27 cellular contexts compared by ENCODE assay signal in the genomic region with DNA sequence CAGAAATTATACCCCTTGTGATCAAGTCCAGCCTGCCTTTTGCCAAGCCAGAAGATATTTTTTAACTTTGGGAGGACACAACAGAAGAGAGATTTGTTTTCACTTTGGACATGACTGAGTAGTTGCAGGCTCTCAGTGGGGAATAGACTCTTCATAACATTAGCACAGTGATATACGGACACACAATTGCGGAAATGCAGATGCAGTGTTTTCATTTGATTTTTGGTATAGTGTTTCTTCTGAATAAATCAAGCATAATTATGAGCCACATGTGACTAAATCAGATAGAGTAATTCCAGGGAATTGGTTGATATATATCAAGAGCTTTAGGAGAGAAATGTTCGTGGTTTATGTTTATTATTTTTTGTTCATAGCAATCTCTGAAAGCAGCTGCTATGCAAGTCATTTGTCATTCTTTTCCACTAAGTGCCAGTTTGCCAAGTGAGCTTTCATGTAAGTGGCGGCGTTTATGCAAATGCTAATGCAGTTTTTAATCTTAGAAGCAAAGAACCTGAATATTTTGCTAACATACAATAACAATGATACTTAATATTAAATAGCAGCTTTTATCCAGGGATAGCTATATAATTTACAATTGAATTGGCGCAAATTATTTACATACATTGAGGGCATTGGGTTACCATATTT.
DNase-seq lines count a peak whose midpoint lies in the region; ATAC-seq and TF ChIP-seq lines count a peak whose summit lies in the region.
"Had no signal": no experiment of that assay in that cellular context is flagged by ENCODE, and none has a peak within 500 bp of the region (broad histone marks: within the 10 kb centered on the region; RNA-seq: fewer than 3 reads in every experiment).

No MANE protein-coding gene starts in this region.

- no peaks in the 10 kb centered on the region for H3K36me3 Mint-ChIP-seq in mesothelial cell of epicardium
- no peaks in the 10 kb centered on the region for H3K36me3 Mint-ChIP-seq in CD8-positive, alpha-beta T cell
- H3K36me3 Mint-ChIP-seq: activated naive CD8-positive, alpha-beta T cell had no signal

- H3K4me3 ChIP-seq in SK-N-SH (ENCODE audit: low read depth in 2 of 2, low read length in 1 of 2) (no peak overlapping the region), PC-9 (no peak overlapping the region)
- no peak overlapping the region for H3K4me3 ChIP-seq in CD8-positive, alpha-beta T cell (ENCODE audit: low read depth, low read length)
- H3K4me3 ChIP-seq: esophagus muscularis mucosa, gastroesophageal sphincter, lower lobe of right lung, SJCRH30 had no signal

- peak overlapping the region; percentile 22; the same call in 1 of the 2 replicates for H3K4me2 ChIP-seq in SK-N-SH
- no peak overlapping the region for H3K4me2 ChIP-seq in PC-9

- no peak; the same call in 2 of the 3 replicates for ATAC-seq in SK-N-SH treated with all-trans-retinoic acid at 6 μM for 48 hours
- ATAC-seq in CD8-positive, alpha-beta T cell, result no peak
- no peak for ATAC-seq in HG03280 (IDR thresholded peaks at IDR 0.05; ENCODE audit: unreplicated experiment)
- ATAC-seq: activated T-helper 17 cell treated with anti-CD3 and anti-CD28 coated beads, Interleukin-2, amount 50 U/mL, for 72 hours; gastroesophageal sphincter; lower lobe of right lung; stimulated activated naive CD8-positive, alpha-beta T cell treated with anti-CD3 and anti-CD28 coated beads, Interleukin-15, amount 100 ng/mL, for 72 hours had no signal

- H2AFZ ChIP-seq in SK-N-SH (ENCODE audit: low read depth), result peak overlapping the region; percentile 3; the same call in 1 of the 2 replicates
- H2AFZ ChIP-seq in PC-9, result no peak overlapping the region

- H3K4me1 ChIP-seq in SK-N-SH (ENCODE audit: control insufficient read depth in 1 of 2, insufficient read depth in 2 of 2, low read depth in 1 of 2, low read length in 1 of 2) (peaks cover 4 to 24% of the 10 kb centered on the region in 2 experiments; a peak in 2 of 4 replicates), PC-9 (replicated peaks; ENCODE audit: insufficient read depth) (peaks cover 27% of the 10 kb centered on the region)
- no peaks in the 10 kb centered on the region for H3K4me1 ChIP-seq in CD8-positive, alpha-beta T cell (ENCODE audit: insufficient read depth, low read length)
- H3K4me1 ChIP-seq: lower lobe of right lung had no signal

- H3K36me3 ChIP-seq in SK-N-SH (replicated peaks in 1 of 2; ENCODE audit: control insufficient read depth in 1 of 2, insufficient read depth in 2 of 2, low read length in 1 of 2) (no peaks in the 10 kb centered on the region), PC-9 (ENCODE audit: low read depth) (no peaks in the 10 kb centered on the region)
- H3K36me3 ChIP-seq in CD8-positive, alpha-beta T cell (ENCODE audit: insufficient read depth, low read length), result no peaks in the 10 kb centered on the region
- H3K36me3 ChIP-seq: esophagus muscularis mucosa, gastroesophageal sphincter, lower lobe of right lung, SJCRH30, WERI-Rb-1 had no signal

- peaks cover 47% of the 10 kb centered on the region for H3K4me1 Mint-ChIP-seq in mesothelial cell of epicardium
- no peaks in the 10 kb centered on the region for H3K4me1 Mint-ChIP-seq in CD8-positive, alpha-beta T cell (ENCODE audit: low read depth)
- H3K4me1 Mint-ChIP-seq: activated CD4-positive, alpha-beta T cell treated with anti-CD3 and anti-CD28 coated beads, Interleukin-2, amount 10 ng/mL, durations not matched to agents 7 days and 5 days; activated T-helper 17 cell treated with anti-CD3 and anti-CD28 coated beads, Interleukin-2, amount 50 U/mL, for 72 hours; stimulated activated naive CD8-positive, alpha-beta T cell treated with anti-CD3 and anti-CD28 coated beads, Interleukin-15, amount 100 ng/mL, for 72 hours had no signal

- intact Hi-C loops in CD8-positive, alpha-beta T cell (cut with DNase I, micrococcal nuclease), result no loop called here
- intact Hi-C loops in PC-9 (cut with micrococcal nuclease; ENCODE audit: unreplicated experiment), result no loop called here

- no peak for TF ChIP-seq EP300 in SK-N-SH (IDR thresholded peaks at IDR 0.05; ENCODE audit: borderline replicate concordance in 1 of 2, low read depth in 1 of 2, low read length in 1 of 2)

- WGBS in SK-N-SH (ENCODE audit: low lambda C conversion rate), result 88% methylated on average over 6 of the region's 6 CpGs

- peak overlapping the region; percentile 44 for H3K27ac Mint-ChIP-seq in mesothelial cell of epicardium
- no peak overlapping the region for H3K27ac Mint-ChIP-seq in CD8-positive, alpha-beta T cell
- H3K27ac Mint-ChIP-seq: activated CD4-positive, alpha-beta T cell treated with anti-CD3 and anti-CD28 coated beads, Interleukin-2, amount 10 ng/mL, durations not matched to agents 7 days and 5 days; activated naive CD8-positive, alpha-beta T cell; activated T-helper 17 cell treated with anti-CD3 and anti-CD28 coated beads, Interleukin-2, amount 50 U/mL, for 72 hours; H9; stimulated activated naive CD8-positive, alpha-beta T cell treated with anti-CD3 and anti-CD28 coated beads, Interleukin-15, amount 100 ng/mL, for 72 hours had no signal

- H3K4me3 Mint-ChIP-seq in mesothelial cell of epicardium, result no peak overlapping the region
- H3K4me3 Mint-ChIP-seq in CD8-positive, alpha-beta T cell, result no peak overlapping the region
- H3K4me3 Mint-ChIP-seq: activated CD4-positive, alpha-beta T cell treated with anti-CD3 and anti-CD28 coated beads, Interleukin-2, amount 10 ng/mL, durations not matched to agents 7 days and 5 days; activated naive CD8-positive, alpha-beta T cell; activated T-helper 17 cell treated with anti-CD3 and anti-CD28 coated beads, Interleukin-2, amount 50 U/mL, for 72 hours; H9; stimulated activated naive CD8-positive, alpha-beta T cell treated with anti-CD3 and anti-CD28 coated beads, Interleukin-15, amount 100 ng/mL, for 72 hours had no signal

- DNase-seq in SK-N-SH (no peak), SK-N-DZ (ENCODE audit: low spot score) (peak; percentile 4), mesothelial cell of epicardium (ENCODE audit: low spot score in 2 of 2, unreplicated experiment in 2 of 2) (no peak), PC-9 (no peak)
- no peak for DNase-seq in CD8-positive, alpha-beta T cell
- DNase-seq in activated CD4-positive, alpha-beta T cell treated with anti-CD3 and anti-CD28 coated beads, Interleukin-2, amount 50 U/mL, for 1 hour, result no peak
- DNase-seq: activated CD4-positive, alpha-beta T cell treated with anti-CD3 and anti-CD28 coated beads, Interleukin-2, amount 10 ng/mL, durations not matched to agents 7 days and 5 days; C1 segment of cervical spinal cord; effector CD4-positive, alpha-beta T cell; H9; lower lobe of right lung; MM.1S; NCI-H1694; NCI-H345; NCI-H82; retina; stimulated activated CD4-positive, alpha-beta T cell treated with anti-CD3 and anti-CD28 coated beads, Interleukin-4, amount 100 ng/mL, for 4 hours; stimulated activated naive CD8-positive, alpha-beta T cell treated with anti-CD3 and anti-CD28 coated beads, Interleukin-15, amount 100 ng/mL, for 72 hours; trophoblast cell; WERI-Rb-1 had no signal

- TF ChIP-seq CTCF in SK-N-SH (IDR thresholded peaks at IDR 0.05) (no peak), mesothelial cell of epicardium (IDR thresholded peaks at IDR 0.05; ENCODE audit: unreplicated experiment) (no peak), PC-9 (conservative IDR thresholded peaks at IDR 0.05) (no peak)
- no peak for TF ChIP-seq CTCF in CD8-positive, alpha-beta T cell (IDR thresholded peaks at IDR 0.05)

- TF ChIP-seq RAD21 in SK-N-SH (IDR thresholded peaks at IDR 0.05; ENCODE audit: low read length), result no peak

- no TSS peak for BruUV-seq in PC-9 (replicated peaks; lab: Mats Ljungman, UMichigan)

- H4K20me1 ChIP-seq in SK-N-SH (ENCODE audit: insufficient read depth) (no peaks in the 10 kb centered on the region), PC-9 (ENCODE audit: insufficient read depth) (no peaks in the 10 kb centered on the region)

- H3K27ac ChIP-seq in SK-N-SH (ENCODE audit: low read depth in 2 of 2, low read length in 1 of 2) (peak overlapping the region in 1 of 2 experiments; percentile 20; a peak in 2 of 4 replicates), PC-9 (no peak overlapping the region; the same call in 1 of the 2 replicates)
- no peak overlapping the region for H3K27ac ChIP-seq in CD8-positive, alpha-beta T cell (ENCODE audit: low read depth, low read length)
- H3K27ac ChIP-seq: esophagus muscularis mucosa, gastroesophageal sphincter, lower lobe of right lung, SJCRH30, WERI-Rb-1 had no signal

- no peaks in the 10 kb centered on the region for H3K27me3 Mint-ChIP-seq in mesothelial cell of epicardium (ENCODE audit: low read depth)
- H3K27me3 Mint-ChIP-seq in CD8-positive, alpha-beta T cell (ENCODE audit: low read depth), result no peaks in the 10 kb centered on the region
- H3K27me3 Mint-ChIP-seq: activated CD4-positive, alpha-beta T cell treated with anti-CD3 and anti-CD28 coated beads, Interleukin-2, amount 10 ng/mL, durations not matched to agents 7 days and 5 days; stimulated activated naive CD8-positive, alpha-beta T cell treated with anti-CD3 and anti-CD28 coated beads, Interleukin-15, amount 100 ng/mL, for 72 hours had no signal

- H3K79me2 ChIP-seq in SK-N-SH (ENCODE audit: insufficient read depth), result no peaks in the 10 kb centered on the region
- no peaks in the 10 kb centered on the region for H3K79me2 ChIP-seq in PC-9 (ENCODE audit: low read depth)

- CTCF ChIA-PET in SK-N-SH (lab: Yijun Ruan, JAX), result interaction anchor here (0.9 to 1.1 kb wide), 2 partner anchors 11 to 17 kb away, joined by 3 read pairs; no protein-coding TSS in a partner anchor
- CTCF ChIA-PET in CD8-positive, alpha-beta T cell (lab: Charles Lee), result no interaction called here
- CTCF ChIA-PET in PC-9 (lab: Charles Lee), result no interaction called here

- H3K9me3 ChIP-seq in SK-N-SH (no peaks in the 10 kb centered on the region), PC-9 (ENCODE audit: insufficient read depth, low read depth) (peaks cover 19% of the 10 kb centered on the region)
- H3K9me3 ChIP-seq in CD8-positive, alpha-beta T cell (ENCODE audit: low read length), result no peaks in the 10 kb centered on the region
- H3K9me3 ChIP-seq: esophagus muscularis mucosa, gastroesophageal sphincter, lower lobe of right lung, SJCRH30 had no signal

- H3K9ac ChIP-seq in SK-N-SH, result no peak overlapping the region

- H3K9me2 ChIP-seq in SK-N-SH, result no peaks in the 10 kb centered on the region
- 0 out of 2 replicates have a peak, but pooled peaks cover 7% of the 10 kb centered on the region for H3K9me2 ChIP-seq in PC-9 (ENCODE audit: insufficient read depth)

- H3K9me3 Mint-ChIP-seq in mesothelial cell of epicardium, result no peaks in the 10 kb centered on the region
- H3K9me3 Mint-ChIP-seq in CD8-positive, alpha-beta T cell, result no peaks in the 10 kb centered on the region
- H3K9me3 Mint-ChIP-seq: activated CD4-positive, alpha-beta T cell treated with anti-CD3 and anti-CD28 coated beads, Interleukin-2, amount 10 ng/mL, durations not matched to agents 7 days and 5 days; activated T-helper 17 cell treated with anti-CD3 and anti-CD28 coated beads, Interleukin-2, amount 50 U/mL, for 72 hours; H9; stimulated activated naive CD8-positive, alpha-beta T cell treated with anti-CD3 and anti-CD28 coated beads, Interleukin-15, amount 100 ng/mL, for 72 hours had no signal

- H3F3A ChIP-seq in SK-N-SH (replicated peaks; ENCODE audit: insufficient read depth) (peaks cover 6% of the 10 kb centered on the region), PC-9 (ENCODE audit: insufficient read depth, low read depth) (peaks cover 12% of the 10 kb centered on the region)

- POLR2A ChIA-PET in SK-N-SH (lab: Yijun Ruan, JAX), result no interaction called here
- POLR2A ChIA-PET in CD8-positive, alpha-beta T cell (lab: Charles Lee), result no interaction called here
- POLR2A ChIA-PET in PC-9 (lab: Charles Lee; ENCODE audit: unreplicated experiment), result interaction anchor here (0.6 kb wide), 1 partner anchor 1210 kb away, joined by 4 read pairs; no protein-coding TSS in a partner anchor

- H3K27me3 ChIP-seq in SK-N-SH (ENCODE audit: insufficient read depth), result no peaks in the 10 kb centered on the region
- no peaks in the 10 kb centered on the region for H3K27me3 ChIP-seq in CD8-positive, alpha-beta T cell (ENCODE audit: insufficient read depth, low read length)
- H3K27me3 ChIP-seq in PC-9 (ENCODE audit: insufficient read depth, low read depth), result no peaks in the 10 kb centered on the region
- H3K27me3 ChIP-seq: esophagus muscularis mucosa, gastroesophageal sphincter, SJCRH30 had no signal
